1 cellular context compared by ENCODE assay signal in genomic region chr16:708959-709358, GRCh38.
TF ChIP-seq lines count a peak whose summit lies in the region.

No MANE protein-coding gene starts in this region.

TF ChIP-seq in HEK293, 187 proteins besides CTCF, POLR2A, EP300 and RAD21:
- no peak for TF ChIP-seq ZNF513 (tag by site-specific recombination; IDR thresholded peaks at IDR 0.05)
- no peak for TF ChIP-seq ZNF138 (tag by site-specific recombination; IDR thresholded peaks at IDR 0.05; ENCODE audit: borderline replicate concordance)
- TF ChIP-seq ZEB2 (tag by site-specific recombination; IDR thresholded peaks at IDR 0.05): peak; percentile 88
- TF ChIP-seq OSR2 (tag by site-specific recombination; IDR thresholded peaks at IDR 0.05): no peak
- no peak for TF ChIP-seq ZNF560 (tag by site-specific recombination; IDR thresholded peaks at IDR 0.05; ENCODE audit: borderline replicate concordance)
